ENCODE assay signal across 8 cellular contexts in the genomic region with DNA sequence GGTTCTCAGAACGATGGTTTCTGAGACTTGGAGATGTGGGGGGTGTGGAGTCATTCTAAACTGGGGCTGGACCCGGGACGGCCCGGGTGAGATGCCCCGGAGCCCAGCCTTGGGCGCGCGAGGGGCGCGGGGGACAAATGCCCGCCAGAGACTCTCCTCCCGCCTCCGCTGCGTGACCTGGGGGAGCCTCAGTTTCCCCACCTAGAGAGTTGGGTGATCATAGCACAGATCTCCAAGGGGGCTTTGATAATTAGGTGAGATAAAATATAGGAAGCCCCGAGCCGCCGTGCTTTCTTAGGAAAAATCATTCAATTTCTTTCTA. TPM values are rescaled to one million over a fixed set of nuclear protein-coding genes. Genes with fewer than 3 reads are reported as not detected.
DNase-seq lines count a peak whose midpoint lies in the region; ATAC-seq and TF ChIP-seq lines count a peak whose summit lies in the region.

No MANE protein-coding gene starts in this region.

- H3K36me3 ChIP-seq in GM06990 (ENCODE audit: control insufficient read depth, insufficient read depth, low read length) (no peaks in the 10 kb centered on the region), heart left ventricle (peaks cover 0 to 12% (median 0%) of the 10 kb centered on the region in 9 donors), psoas muscle (ENCODE audit: insufficient read depth in 1 of 2, low read depth in 1 of 2) (peaks cover 0 to 6% of the 10 kb centered on the region in 2 donors)

- H3K4me1 ChIP-seq in heart left ventricle (peaks cover 0 to 34% (median 16%) of the 10 kb centered on the region in 12 donors), psoas muscle (peaks cover 5% of the 10 kb centered on the region)

- H3K27me3 ChIP-seq in GM06990 (replicated peaks; ENCODE audit: control insufficient read depth, insufficient read depth, low read length) (no peaks in the 10 kb centered on the region; the same call in 1 of the 2 replicates), heart left ventricle (peaks cover 0 to 47% (median 0%) of the 10 kb centered on the region in 9 donors), psoas muscle (ENCODE audit: insufficient read depth in 3 of 3, low read length in 2 of 3) (no peaks in the 10 kb centered on the region)

- DNase-seq in GM06990 (ENCODE audit: extremely low read depth, insufficient read length) = no peak
- DNase-seq in heart left ventricle = no peak
- no peak for DNase-seq in psoas muscle
- DNase-seq in T1000 (lab: John Stamatoyannopoulos, UW) = no peak
- no peak for DNase-seq in SK-N-DZ (ENCODE audit: low spot score)
- DNase-seq in NCI-H82 (lab: John Stamatoyannopoulos, UW) = no peak

- H3K27ac ChIP-seq in heart left ventricle (peak overlapping the region in 11 of 12 donors; percentile 60 to 97 (median 91)), psoas muscle (peak overlapping the region; percentile 92)

- ATAC-seq in heart left ventricle (no peak), psoas muscle (no peak), HG03159 (IDR thresholded peaks at IDR 0.05; ENCODE audit: unreplicated experiment) (no peak)

- TF ChIP-seq CTCF in GM06990 (IDR thresholded peaks at IDR 0.05; ENCODE audit: insufficient read depth, low read length, poor library complexity, severe bottlenecking) (no peak), WI38 (IDR thresholded peaks at IDR 0.05; ENCODE audit: low read depth, low read length) (no peak), heart left ventricle (IDR thresholded peaks at IDR 0.05) (no peak), psoas muscle (IDR thresholded peaks at IDR 0.05) (no peak)

- no peaks in the 10 kb centered on the region for H3K9me3 ChIP-seq in heart left ventricle
- H3K9me3 ChIP-seq in psoas muscle = no peaks in the 10 kb centered on the region

- 0 to 1% (median 0%) methylated on average over 3 to 17 of the region's 17 CpGs for WGBS in heart left ventricle, 4 donors
- WGBS in psoas muscle, 3 donors = 0 to 1% (median 0%) methylated on average over 17 of the region's 17 CpGs

- intact Hi-C loops in heart left ventricle (cut with DNase I) (loop anchor here (5.0 to 10.0 kb wide), 17 partner anchors 180 to 1085 kb away; no protein-coding TSS in a partner anchor), psoas muscle (cut with DNase I) (loop anchor here in 1 of 2 donors (10.0 kb wide), 2 partner anchors 352 to 532 kb away; no protein-coding TSS in a partner anchor)

- TF ChIP-seq POLR2A in heart left ventricle (IDR thresholded peaks at IDR 0.05) = no peak

- H3K4me3 ChIP-seq in GM06990 (replicated peaks; ENCODE audit: low read depth, low read length) (peak overlapping the region; percentile 28; the same call in 1 of the 2 replicates), WI38 (ENCODE audit: low read depth, low read length) (peak overlapping the region; percentile 73), heart left ventricle (peak overlapping the region; percentile 74 to 97 (median 80)), psoas muscle (peak overlapping the region; percentile 95)

RNA-seq across cellular contexts. Expression of a gene that starts 0.7 kb away (rescaled TPM):
- 10 to 100 TPM in 3 of 9 donors, 1 to 10 TPM in 6; 4.0 to 17.1 (median 7.8) TPM for total RNA-seq in heart left ventricle
- 1 to 10 TPM; 1.9 to 8.0 TPM for polyA plus RNA-seq in heart left ventricle
- total RNA-seq in psoas muscle = 1 to 10 TPM; 4.1 to 6.1 (median 5.6) TPM
- polyA plus RNA-seq in psoas muscle = 1 to 10 TPM; 1.4 to 2.8 (median 2.3) TPM
- polyA plus RNA-seq in SK-N-DZ (2014; cell fraction: cytosol; rRNA removed) = 1.1 and 1.3 TPM in 2 replicates
- 0.28 and 0.52 TPM in 2 replicates for polyA plus RNA-seq in SK-N-DZ (2014; cell fraction: nucleus; rRNA removed)

RNA-seq across cellular contexts. Expression of a gene that starts 37.6 kb away (rescaled TPM):
- total RNA-seq in heart left ventricle (not detected), psoas muscle (not detected)
- polyA plus RNA-seq in heart left ventricle (not detected), psoas muscle (under 1 TPM in 1 of 3 donors, not detected in 2; 0.03 TPM)
- polyA plus RNA-seq in SK-N-DZ (2014; cell fraction: cytosol; rRNA removed) = 0.18 TPM in 1 of 2 replicates, not detected in the other
- not detected in 2 replicates for polyA plus RNA-seq in SK-N-DZ (2014; cell fraction: nucleus; rRNA removed)

Comparison
In these comparisons a context has a peak if more than half of its experiments do, and no peak if none do; other contexts are left out.
1. H3K4me3 ChIP-seq: peak in every context shown above with its lines; median percentile 95 in psoas muscle; 80 in heart left ventricle; 73 in WI38; 28 in GM06990.